20 cellular contexts compared by ENCODE assay signal in the genomic region with DNA sequence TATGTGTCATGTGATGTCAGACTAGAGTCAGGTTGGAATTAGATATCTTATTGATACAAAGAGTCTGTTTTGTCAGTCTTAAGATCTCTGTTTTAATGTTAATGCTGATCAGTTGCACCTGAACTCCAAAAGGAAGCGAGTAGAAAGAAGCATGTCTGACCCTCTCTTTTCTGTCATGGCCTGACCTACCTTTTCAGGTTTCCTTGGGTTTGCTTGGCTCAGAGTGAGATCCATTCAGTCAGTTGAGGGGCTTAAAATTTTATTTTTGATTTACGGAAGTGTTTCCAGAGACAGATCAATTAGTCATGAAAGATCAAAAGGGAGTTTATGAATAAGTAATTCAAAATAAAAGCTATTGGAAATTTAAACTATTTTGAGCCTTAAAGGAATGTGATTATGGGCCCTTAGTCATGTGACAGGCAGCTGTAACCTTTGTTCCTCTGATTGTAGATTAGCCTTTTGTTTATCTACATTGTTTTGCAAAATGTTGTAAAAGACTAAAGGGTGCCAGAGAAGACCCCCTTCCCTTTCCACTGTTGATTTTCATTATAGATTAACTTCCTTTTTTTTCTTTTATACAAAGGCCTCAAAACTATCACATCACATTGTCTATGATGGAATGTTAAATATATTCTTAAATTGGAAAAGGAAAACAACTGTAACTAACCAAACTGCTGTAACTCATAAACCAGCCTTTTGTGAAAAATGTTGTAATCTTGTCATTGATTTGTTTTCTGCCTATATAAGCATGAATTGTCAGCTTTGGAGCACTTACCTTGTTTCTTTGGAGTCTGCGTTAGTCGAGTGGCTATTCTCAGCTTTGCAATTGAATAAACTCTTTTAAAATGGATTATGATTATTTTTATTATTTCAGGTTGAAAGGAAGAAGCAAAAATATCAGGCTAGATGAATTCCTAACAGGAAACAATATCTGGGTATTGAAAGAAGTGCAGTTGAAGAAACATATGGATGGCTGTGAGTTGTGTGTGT.
DNase-seq lines count a peak whose midpoint lies in the region; ATAC-seq, FAIRE-seq and TF ChIP-seq lines count a peak whose summit lies in the region.
"Had no signal": no experiment of that assay in that cellular context is flagged by ENCODE, and none has a peak within 500 bp of the region (broad histone marks: within the 10 kb centered on the region; RNA-seq: fewer than 3 reads in every experiment).

No MANE protein-coding gene starts in this region.

- POLR2A ChIA-PET in endothelial cell of umbilical vein (lab: Charles Lee), result no interaction called here

- no peaks in the 10 kb centered on the region for H3K4me1 Mint-ChIP-seq in activated naive CD4-positive, alpha-beta T cell treated with anti-CD3 and anti-CD28 coated beads for 36 hours (ENCODE audit: low read depth)

- TF ChIP-seq CTCF in endothelial cell of umbilical vein (IDR thresholded peaks at IDR 0.05; ENCODE audit: extremely low read depth in 1 of 2, insufficient read depth in 1 of 2, low read depth in 1 of 2, low read length in 2 of 2), result no peak
- no peak for TF ChIP-seq CTCF in esophagus squamous epithelium (IDR thresholded peaks at IDR 0.05)

- H4K20me1 ChIP-seq in endothelial cell of umbilical vein (replicated peaks; ENCODE audit: control insufficient read depth, extremely low read depth, insufficient read depth, low read length), result no peaks in the 10 kb centered on the region
- H4K20me1 ChIP-seq: BLaER1 had no signal

- H3K27me3 Mint-ChIP-seq in activated naive CD4-positive, alpha-beta T cell treated with anti-CD3 and anti-CD28 coated beads for 36 hours (ENCODE audit: low read depth), result no peaks in the 10 kb centered on the region
- H3K27me3 Mint-ChIP-seq: CD4-positive, alpha-beta T cell had no signal

- WGBS in HUES64, result 70% methylated on average over 4 of the region's 4 CpGs
- no CpG with 5 or more reads among the region's 4 CpGs for WGBS in mesendoderm (ENCODE audit: extremely low coverage, insufficient coverage, low lambda C conversion rate)
- WGBS in esophagus squamous epithelium, 2 donors, result 72 to 88% methylated on average over 4 of the region's 4 CpGs

- peaks cover 22% of the 10 kb centered on the region for H3K9me3 ChIP-seq in HUES64 (ENCODE audit: insufficient read depth, low read depth, low read length)
- no peaks in the 10 kb centered on the region for H3K9me3 ChIP-seq in endothelial cell of umbilical vein (replicated peaks; ENCODE audit: control insufficient read depth, insufficient read depth, low read length)
- H3K9me3 ChIP-seq in SJCRH30 (replicated peaks), result no peaks in the 10 kb centered on the region
- no peaks in the 10 kb centered on the region for H3K9me3 ChIP-seq in esophagus squamous epithelium
- H3K9me3 ChIP-seq: Peyer's patch had no signal

- H3K27me3 ChIP-seq in HUES64 (ENCODE audit: insufficient read depth, low read length) (no peaks in the 10 kb centered on the region), endothelial cell of umbilical vein (ENCODE audit: control insufficient read depth in 2 of 2, insufficient read depth in 2 of 2, low read length in 2 of 2) (no peaks in the 10 kb centered on the region), mesendoderm (ENCODE audit: insufficient read depth, low read length, poor library complexity) (no peaks in the 10 kb centered on the region), SJCRH30 (no peaks in the 10 kb centered on the region), esophagus squamous epithelium (no peaks in the 10 kb centered on the region)
- H3K27me3 ChIP-seq: BLaER1, Peyer's patch had no signal

- no peak overlapping the region for H3K4me2 ChIP-seq in endothelial cell of umbilical vein (ENCODE audit: insufficient read depth, low read length)
- H3K4me2 ChIP-seq in mesendoderm (ENCODE audit: low read length), result no peak overlapping the region
- H3K4me2 ChIP-seq: BLaER1 had no signal

- no peak overlapping the region for H4K5ac ChIP-seq in mesendoderm (ENCODE audit: low read length)

- H2BK120ac ChIP-seq in mesendoderm (ENCODE audit: low read depth, low read length), result no peak overlapping the region

- no TSS peak for BruUV-seq in endothelial cell of umbilical vein (replicated peaks; lab: Mats Ljungman, UMichigan)

- no peak overlapping the region for H2AFZ ChIP-seq in endothelial cell of umbilical vein (ENCODE audit: low read depth, low read length)

- no peak overlapping the region for H2BK5ac ChIP-seq in mesendoderm (ENCODE audit: low read length)

- H3K9me1 ChIP-seq in endothelial cell of umbilical vein (replicated peaks; ENCODE audit: control insufficient read depth, extremely low read depth, insufficient read depth, low read length), result no peaks in the 10 kb centered on the region

- H3K23ac ChIP-seq in mesendoderm (ENCODE audit: low read length), result no peak overlapping the region

- H3K4ac ChIP-seq in mesendoderm (ENCODE audit: low read depth, low read length), result no peak overlapping the region

- no peak for ATAC-seq in GM18870 (IDR thresholded peaks at IDR 0.05; ENCODE audit: unreplicated experiment)

- no peaks in the 10 kb centered on the region for H3K79me1 ChIP-seq in mesendoderm (ENCODE audit: low read length)

- CTCF ChIA-PET in endothelial cell of umbilical vein (lab: Charles Lee), result interaction anchor here (1.0 kb wide), 1 partner anchor 8 kb away, joined by 3 read pairs; no protein-coding TSS in a partner anchor
- CTCF ChIA-PET in activated naive CD4-positive, alpha-beta T cell treated with anti-CD3 and anti-CD28 coated beads for 36 hours (lab: Charles Lee), result no interaction called here

- H3K9me3 Mint-ChIP-seq in activated naive CD4-positive, alpha-beta T cell treated with anti-CD3 and anti-CD28 coated beads for 36 hours, result peaks cover 10% of the 10 kb centered on the region
- H3K9me3 Mint-ChIP-seq: CD4-positive, alpha-beta T cell had no signal

- no peak overlapping the region for H3K4me3 Mint-ChIP-seq in activated naive CD4-positive, alpha-beta T cell treated with anti-CD3 and anti-CD28 coated beads for 36 hours
- H3K4me3 Mint-ChIP-seq: CD4-positive, alpha-beta T cell had no signal

- dilution Hi-C loops in endothelial cell of umbilical vein (cut with MboI; ENCODE audit: extremely low pct_ligation_motif_present, low sequenced_read_pairs), result no loop called here

- no peaks in the 10 kb centered on the region for H3K36me3 Mint-ChIP-seq in activated naive CD4-positive, alpha-beta T cell treated with anti-CD3 and anti-CD28 coated beads for 36 hours (ENCODE audit: low read depth)

- no peak overlapping the region for H2BK15ac ChIP-seq in mesendoderm (replicated peaks; ENCODE audit: low read depth)

- peak overlapping the region; percentile 52 for H3K9ac ChIP-seq in HUES64 (ENCODE audit: low read depth, low read length)
- H3K9ac ChIP-seq in endothelial cell of umbilical vein (replicated peaks; ENCODE audit: extremely low read depth, insufficient read depth, low read length), result no peak overlapping the region
- H3K9ac ChIP-seq in mesendoderm (ENCODE audit: low read length), result no peak overlapping the region
- H3K9ac ChIP-seq: BLaER1 had no signal

- peaks cover 55% of the 10 kb centered on the region for H3K4me1 ChIP-seq in HUES64 (ENCODE audit: insufficient read depth, low read length)
- H3K4me1 ChIP-seq in endothelial cell of umbilical vein (ENCODE audit: control insufficient read depth, extremely low read depth, insufficient read depth, low read length), result no peaks in the 10 kb centered on the region
- no peaks in the 10 kb centered on the region for H3K4me1 ChIP-seq in mesendoderm (ENCODE audit: control insufficient read depth, low read depth, low read length)
- H3K4me1 ChIP-seq in SJCRH30, result no peaks in the 10 kb centered on the region
- H3K4me1 ChIP-seq in esophagus squamous epithelium, result no peaks in the 10 kb centered on the region
- H3K4me1 ChIP-seq: BLaER1, Peyer's patch had no signal

- no peak overlapping the region for H3K27ac Mint-ChIP-seq in activated naive CD4-positive, alpha-beta T cell treated with anti-CD3 and anti-CD28 coated beads for 36 hours
- H3K27ac Mint-ChIP-seq: CD4-positive, alpha-beta T cell had no signal

- no peak overlapping the region for H3K4me3 ChIP-seq in HUES64 (ENCODE audit: low read length)
- H3K4me3 ChIP-seq in endothelial cell of umbilical vein (replicated peaks in 1 of 3; ENCODE audit: insufficient read depth in 1 of 3, low read depth in 1 of 3, low read length in 3 of 3), result no peak overlapping the region
- H3K4me3 ChIP-seq in mesendoderm (ENCODE audit: low read length), result no peak overlapping the region
- no peak overlapping the region for H3K4me3 ChIP-seq in SJCRH30
- no peak overlapping the region for H3K4me3 ChIP-seq in esophagus squamous epithelium
- H3K4me3 ChIP-seq: BLaER1, GM12878, Peyer's patch had no signal

- H3K36me3 ChIP-seq in HUES64 (ENCODE audit: insufficient read depth, low read length) (no peaks in the 10 kb centered on the region), endothelial cell of umbilical vein (ENCODE audit: control insufficient read depth in 2 of 2, extremely low read depth in 1 of 2, insufficient read depth in 2 of 2, low read length in 2 of 2) (no peaks in the 10 kb centered on the region), mesendoderm (ENCODE audit: control insufficient read depth, insufficient read depth, low read length) (no peaks in the 10 kb centered on the region), SJCRH30 (no peaks in the 10 kb centered on the region), esophagus squamous epithelium (no peaks in the 10 kb centered on the region)
- H3K36me3 ChIP-seq: BLaER1, Peyer's patch had no signal

- H3K56ac ChIP-seq in mesendoderm (ENCODE audit: low read length), result peak overlapping the region; percentile 17

- no peak for TF ChIP-seq POLR2A in endothelial cell of umbilical vein (IDR thresholded peaks at IDR 0.05; ENCODE audit: low read depth, low read length)
- no peak for TF ChIP-seq POLR2A in esophagus squamous epithelium (IDR thresholded peaks at IDR 0.05)

- H4K8ac ChIP-seq in mesendoderm (ENCODE audit: low read depth, low read length), result no peak overlapping the region

- intact Hi-C loops in endothelial cell of umbilical vein (cut with micrococcal nuclease), result no loop called here
- intact Hi-C loops in activated naive CD4-positive, alpha-beta T cell treated with anti-CD3 and anti-CD28 coated beads for 36 hours (cut with micrococcal nuclease), result no loop called here
- intact Hi-C loops in esophagus squamous epithelium (cut with DNase I), result no loop called here

- peak; percentile 46 for FAIRE-seq in endothelial cell of umbilical vein (lab: Jason Lieb, UNC)

- H3K79me2 ChIP-seq in endothelial cell of umbilical vein (ENCODE audit: control insufficient read depth, insufficient read depth, low read length), result no peaks in the 10 kb centered on the region
- no peaks in the 10 kb centered on the region for H3K79me2 ChIP-seq in mesendoderm (ENCODE audit: control insufficient read depth, insufficient read depth, low read length)

- H3K27ac ChIP-seq in HUES64 (ENCODE audit: low read depth, low read length) (peak overlapping the region; percentile 86), endothelial cell of umbilical vein (ENCODE audit: insufficient read depth, low read depth, low read length) (no peak overlapping the region), mesendoderm (ENCODE audit: low read depth, low read length) (no peak overlapping the region), SJCRH30 (no peak overlapping the region), esophagus squamous epithelium (no peak overlapping the region)
- H3K27ac ChIP-seq: BLaER1, Peyer's patch had no signal

- no peak overlapping the region for H2AK5ac ChIP-seq in mesendoderm (ENCODE audit: low read length)

- no peak for DNase-seq in endothelial cell of umbilical vein (ENCODE audit: low read depth, low spot score)
- peak; percentile 21 for DNase-seq in mesendoderm
- DNase-seq in SJCRH30, result no peak
- DNase-seq in activated naive CD4-positive, alpha-beta T cell treated with anti-CD3 and anti-CD28 coated beads for 36 hours, result no peak
- no peak for DNase-seq in esophagus squamous epithelium (lab: John Stamatoyannopoulos, UW)
- DNase-seq: CD4-positive, alpha-beta T cell; DND-41; GOT3; IMR-90; NCI-H1105; NCI-H146; NCI-H2029; NCI-H345; NCI-H524 treated with DMSO at 0.1 percent for 48 hours; NCI-H82; Peyer's patch had no signal

- H3K18ac ChIP-seq in mesendoderm (ENCODE audit: low read length), result no peak overlapping the region
